8 cellular contexts compared by ENCODE assay signal in the genomic region with DNA sequence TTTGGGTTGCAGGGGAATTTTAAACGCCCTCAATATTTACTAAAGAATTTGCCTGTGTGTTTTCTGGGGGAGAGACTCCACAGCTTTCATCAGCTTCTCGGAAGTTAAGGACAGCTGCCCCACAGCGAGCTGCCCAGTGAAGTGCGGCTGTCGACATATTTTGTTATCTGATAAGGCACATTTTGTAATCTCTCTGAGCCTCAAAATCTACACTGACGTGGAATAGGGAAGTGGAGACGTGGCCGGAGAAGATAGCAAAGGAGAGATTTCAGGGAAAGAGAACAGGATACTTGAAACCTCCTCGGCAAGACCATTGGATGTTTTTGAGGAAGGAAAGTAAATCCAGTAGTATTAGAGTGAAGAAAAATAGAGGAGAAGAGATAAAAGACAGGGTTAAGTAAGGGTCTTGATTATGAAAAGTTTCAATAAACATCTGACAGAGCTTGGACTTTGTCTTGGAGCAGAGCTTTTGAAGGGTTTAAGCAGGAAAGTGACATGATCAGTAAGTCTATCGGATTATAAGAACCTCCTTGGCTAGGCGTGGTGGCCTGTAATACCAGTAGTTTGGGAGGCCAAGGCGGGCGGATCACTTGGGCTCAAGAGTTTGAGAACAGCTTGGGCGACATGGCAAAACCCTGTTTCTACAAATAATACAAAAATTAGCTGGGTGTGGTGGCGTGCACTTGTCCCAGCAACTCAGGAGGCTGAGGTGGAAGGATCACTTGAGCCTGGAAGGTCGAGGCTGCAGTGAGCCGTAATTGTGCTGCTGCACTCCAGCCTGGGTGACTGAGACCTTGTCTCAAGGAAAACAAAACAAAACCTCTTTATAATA. TPM values are rescaled to one million over a fixed set of nuclear protein-coding genes. Genes with fewer than 3 reads are reported as not detected.
A peak's percentile ranks its signal among the peaks of the same experiment; 100 is the strongest.
DNase-seq lines count a peak whose midpoint lies in the region; ATAC-seq and TF ChIP-seq lines count a peak whose summit lies in the region.

No MANE protein-coding gene starts in this region.

- TF ChIP-seq CTCF in CD4-positive, alpha-beta T cell (IDR thresholded peaks at IDR 0.05) = no peak
- no peak for TF ChIP-seq CTCF in heart left ventricle (IDR thresholded peaks at IDR 0.05)

- H3K36me3 ChIP-seq in heart left ventricle (no peaks in the 10 kb centered on the region), rectal smooth muscle tissue (ENCODE audit: control insufficient read depth, insufficient read depth, low read length) (no peaks in the 10 kb centered on the region)

- no peak for ATAC-seq in CD4-positive, alpha-beta T cell (ENCODE audit: poor library complexity)
- ATAC-seq in GM21390 (IDR thresholded peaks at IDR 0.05; ENCODE audit: unreplicated experiment) (peak; percentile 14), heart left ventricle (peak in 3 of 4 donors; percentile 19 to 50 (median 27))
- no peak for ATAC-seq in activated CD4-positive, CD25-positive, alpha-beta regulatory T cell treated with anti-CD3 and anti-CD28 coated beads, Interleukin-2, amount 50 U/mL, for 24 hours

- H3K4me3 ChIP-seq in heart left ventricle (peak overlapping the region; percentile 40 to 86 (median 70)), rectal smooth muscle tissue (ENCODE audit: low read length) (peak overlapping the region; percentile 83)

- no peak for DNase-seq in CD4-positive, alpha-beta T cell
- DNase-seq in HuH-7 (ENCODE audit: low spot score) (peak; percentile 66), heart left ventricle (peak in 4 of 5 donors; percentile 21 to 52 (median 40)), epidermal melanocyte (ENCODE audit: insufficient read length, low spot score) (no peak)
- DNase-seq in activated CD4-positive, alpha-beta memory T cell treated with anti-CD3 and anti-CD28 coated beads, Interleukin-2, amount 10 ng/mL, durations not matched to agents 7 days and 5 days = no peak

- H3K27ac Mint-ChIP-seq in CD4-positive, alpha-beta T cell = peak overlapping the region; percentile 83
- peak overlapping the region; percentile 88 for H3K27ac Mint-ChIP-seq in activated CD4-positive, alpha-beta memory T cell treated with anti-CD3 and anti-CD28 coated beads, Interleukin-2, amount 10 ng/mL, durations not matched to agents 7 days and 5 days

- no peaks in the 10 kb centered on the region for H3K9me3 Mint-ChIP-seq in CD4-positive, alpha-beta T cell
- no peaks in the 10 kb centered on the region for H3K9me3 Mint-ChIP-seq in activated CD4-positive, alpha-beta memory T cell treated with anti-CD3 and anti-CD28 coated beads, Interleukin-2, amount 10 ng/mL, durations not matched to agents 7 days and 5 days

- POLR2A ChIA-PET in CD4-positive, alpha-beta T cell (lab: Charles Lee) = interaction anchor here (0.7 to 3.7 kb wide), 14 partner anchors 8 to 1326 kb away, joined by 3 to 81 read pairs (median 4); partner anchors contain the start of genes CKAP4, CRY1, TCP11L2 and TMEM263
- POLR2A ChIA-PET in activated CD4-positive, alpha-beta memory T cell treated with anti-CD3 and anti-CD28 coated beads, Interleukin-2, amount 10 ng/mL, durations not matched to agents 7 days and 5 days (lab: Charles Lee) = interaction anchor here (0.7 to 3.9 kb wide), 9 partner anchors 8 to 626 kb away, joined by 3 to 47 read pairs (median 5); partner anchors contain the start of genes TCP11L2 and TMEM263

- H3K27ac ChIP-seq in CD4-positive, alpha-beta T cell (ENCODE audit: low read depth, low read length) = peak overlapping the region; percentile 78
- H3K27ac ChIP-seq in heart left ventricle (peak overlapping the region; percentile 81 to 99 (median 96)), rectal smooth muscle tissue (ENCODE audit: low read depth, low read length) (peak overlapping the region; percentile 87)

- TF ChIP-seq POLR2A in heart left ventricle (IDR thresholded peaks at IDR 0.05) = no peak

- H3K27me3 ChIP-seq in CD4-positive, alpha-beta T cell (ENCODE audit: control insufficient read depth, insufficient read depth, low read length) = no peaks in the 10 kb centered on the region
- no peaks in the 10 kb centered on the region for H3K27me3 ChIP-seq in heart left ventricle
- H3K27me3 ChIP-seq in rectal smooth muscle tissue (ENCODE audit: control insufficient read depth, insufficient read depth, low read length) = no peaks in the 10 kb centered on the region

- H3K4me1 Mint-ChIP-seq in CD4-positive, alpha-beta T cell (ENCODE audit: low read depth) = peaks cover 18% of the 10 kb centered on the region
- H3K4me1 Mint-ChIP-seq in activated CD4-positive, alpha-beta memory T cell treated with anti-CD3 and anti-CD28 coated beads, Interleukin-2, amount 10 ng/mL, durations not matched to agents 7 days and 5 days = peaks cover 20% of the 10 kb centered on the region

- intact Hi-C loops in CD4-positive, alpha-beta T cell (cut with DNase I, micrococcal nuclease) = loop anchor here (2.0 to 5.0 kb wide), 3 partner anchors 111 to 964 kb away; partner anchors contain the start of genes CKAP4 (in 2 of the 2) and RIC8B (in 1 of the 2)
- intact Hi-C loops in heart left ventricle (cut with DNase I) = loop anchor here in 1 of 10 donors (5.0 kb wide), 1 partner anchor 56 kb away; the partner anchor contains the start of gene TCP11L2

- CTCF ChIA-PET in CD4-positive, alpha-beta T cell (lab: Charles Lee) = interaction anchor here (1.0 to 3.1 kb wide), 7 partner anchors 9 to 597 kb away, joined by 4 to 16 read pairs (median 10); partner anchors contain the start of genes TCP11L2 and TMEM263
- CTCF ChIA-PET in activated CD4-positive, alpha-beta memory T cell treated with anti-CD3 and anti-CD28 coated beads, Interleukin-2, amount 10 ng/mL, durations not matched to agents 7 days and 5 days (lab: Charles Lee) = interaction anchor here (0.7 to 3.3 kb wide), 22 partner anchors 9 to 597 kb away, joined by 3 to 27 read pairs (median 5); partner anchors contain the start of genes TCP11L2 and TMEM263

- no peaks in the 10 kb centered on the region for H3K27me3 Mint-ChIP-seq in CD4-positive, alpha-beta T cell
- H3K27me3 Mint-ChIP-seq in activated CD4-positive, alpha-beta memory T cell treated with anti-CD3 and anti-CD28 coated beads, Interleukin-2, amount 10 ng/mL, durations not matched to agents 7 days and 5 days = no peaks in the 10 kb centered on the region

- WGBS in heart left ventricle, 4 donors = 35 to 38% (median 36%) methylated on average over 17 of the region's 17 CpGs

- H3K4me3 Mint-ChIP-seq in CD4-positive, alpha-beta T cell = peak overlapping the region; percentile 86
- H3K4me3 Mint-ChIP-seq in activated CD4-positive, alpha-beta memory T cell treated with anti-CD3 and anti-CD28 coated beads, Interleukin-2, amount 10 ng/mL, durations not matched to agents 7 days and 5 days = peak overlapping the region; percentile 87

- no peaks in the 10 kb centered on the region for H3K9me3 ChIP-seq in CD4-positive, alpha-beta T cell (ENCODE audit: control insufficient read depth, low read length)
- H3K9me3 ChIP-seq in heart left ventricle = no peaks in the 10 kb centered on the region

- H3K4me1 ChIP-seq in heart left ventricle (peaks cover 0 to 31% (median 12%) of the 10 kb centered on the region in 12 donors), rectal smooth muscle tissue (ENCODE audit: control insufficient read depth, insufficient read depth, low read length) (peaks cover 6% of the 10 kb centered on the region)

- H3K36me3 Mint-ChIP-seq in CD4-positive, alpha-beta T cell (ENCODE audit: low read depth) = peaks cover 9% of the 10 kb centered on the region
- no peaks in the 10 kb centered on the region for H3K36me3 Mint-ChIP-seq in activated CD4-positive, alpha-beta memory T cell treated with anti-CD3 and anti-CD28 coated beads, Interleukin-2, amount 10 ng/mL, durations not matched to agents 7 days and 5 days (ENCODE audit: low read depth)

- no peak overlapping the region for H3K9ac ChIP-seq in rectal smooth muscle tissue (ENCODE audit: low read length)

RNA-seq across cellular contexts. Expression of gene POLR3B, which starts 1.1 kb away (rescaled TPM):
- 1 to 10 TPM; 2.5 to 2.6 TPM for total RNA-seq in CD4-positive, alpha-beta T cell
- total RNA-seq in activated CD4-positive, alpha-beta memory T cell treated with anti-CD3 and anti-CD28 coated beads, Interleukin-2, amount 10 ng/mL, durations not matched to agents 7 days and 5 days = 1 to 10 TPM; 3.7 to 4.4 TPM
- 10 to 100 TPM in 2 of 9 donors, 1 to 10 TPM in 7; 6.4 to 12.3 (median 9.3) TPM for total RNA-seq in heart left ventricle
- polyA plus RNA-seq in heart left ventricle = 1 to 10 TPM; 2.5 to 8.1 TPM

RNA-seq across cellular contexts. Expression of gene TCP11L2, which starts 56.1 kb away (rescaled TPM):
- 100 to 1,000 TPM; 139 to 144 TPM for total RNA-seq in CD4-positive, alpha-beta T cell
- total RNA-seq in activated CD4-positive, alpha-beta memory T cell treated with anti-CD3 and anti-CD28 coated beads, Interleukin-2, amount 10 ng/mL, durations not matched to agents 7 days and 5 days = 10 to 100 TPM; 25.1 to 27.8 TPM
- total RNA-seq in heart left ventricle = 100 to 1,000 TPM in 5 of 9 donors, 10 to 100 TPM in 4; 60.8 to 147 (median 113) TPM
- 10 to 100 TPM; 15.5 to 17.3 TPM for polyA plus RNA-seq in heart left ventricle

Comparison
In these comparisons a context has a peak if more than half of its experiments do, and no peak if none do; other contexts are left out.
1. ATAC-seq: peak in GM21390 (single experiment) and heart left ventricle (3 of 4); none in CD4-positive, alpha-beta T cell (single experiment) and activated CD4-positive, CD25-positive, alpha-beta regulatory T cell treated with anti-CD3 and anti-CD28 coated beads, Interleukin-2, amount 50 U/mL, for 24 hours (0 of 2).
2. DNase-seq: peak in HuH-7 (single experiment) and heart left ventricle (4 of 5); none in CD4-positive, alpha-beta T cell (0 of 10), activated CD4-positive, alpha-beta memory T cell treated with anti-CD3 and anti-CD28 coated beads, Interleukin-2, amount 10 ng/mL, durations not matched to agents 7 days and 5 days (single experiment) and epidermal melanocyte (single experiment).
3. Peak in every context shown above with its lines, with median percentiles within 50 percentile points of each other: H3K27ac ChIP-seq.